Comparison of ENCODE assay signal across 7 cellular contexts in the genomic region with DNA sequence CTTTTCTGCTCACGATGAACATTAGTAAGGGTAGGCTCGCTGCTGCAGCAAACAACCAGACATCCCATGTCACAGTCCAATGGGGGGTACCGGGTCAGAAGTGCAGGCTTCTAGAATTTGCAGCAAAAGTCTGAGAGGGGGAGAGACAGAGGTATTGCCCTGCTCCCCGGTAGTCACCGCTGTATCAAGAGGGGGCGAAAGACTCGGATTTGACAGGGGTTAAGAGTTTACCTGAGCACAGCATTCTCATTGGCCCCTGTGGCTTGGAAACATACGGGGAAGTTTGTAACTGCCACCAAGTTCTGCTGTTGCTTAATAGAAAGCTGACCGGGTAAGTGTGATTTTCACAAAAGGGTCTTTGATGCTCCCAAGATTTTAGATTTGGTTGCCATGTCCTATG. TPM values are rescaled to one million over a fixed set of nuclear protein-coding genes. Genes with fewer than 3 reads are reported as not detected.
"Had no signal": no experiment of that assay in that cellular context is flagged by ENCODE, and none has a peak within 500 bp of the region (broad histone marks: within the 10 kb centered on the region; RNA-seq: fewer than 3 reads in every experiment).

No MANE protein-coding gene starts in this region.

RNA-seq across cellular contexts. Expression of a gene that starts 8.5 kb away (rescaled TPM):
- total RNA-seq: HT-29, LHCN-M2, MCF 10A, OCI-LY7, PC-3, Right ventricle myocardium superior, SJSA1 had no signal

RNA-seq across cellular contexts. Expression of a gene that starts 28.7 kb away (rescaled TPM):
- total RNA-seq: HT-29, LHCN-M2, MCF 10A, OCI-LY7, PC-3, Right ventricle myocardium superior, SJSA1 had no signal

RNA-seq across cellular contexts. Expression of a gene that starts 46.3 kb away (rescaled TPM):
- total RNA-seq: HT-29, LHCN-M2, MCF 10A, OCI-LY7, PC-3, Right ventricle myocardium superior, SJSA1 had no signal
